ENCODE assay signal across 1 cellular context in genomic region chr6:38305995-38306681, GRCh38.
TF ChIP-seq lines count a peak whose summit lies in the region.

No MANE protein-coding gene starts in this region.

TF ChIP-seq in GM23338, 12 proteins besides CTCF, POLR2A, EP300 and RAD21 (continued from another document):
- no peak for TF ChIP-seq ZNF462 (CRISPR knock-in tag; IDR thresholded peaks at IDR 0.05)
- TF ChIP-seq EZH2 (IDR thresholded peaks at IDR 0.05; ENCODE audit: low read depth, unreplicated experiment): no peak
- TF ChIP-seq JUNB (IDR thresholded peaks at IDR 0.05; ENCODE audit: unreplicated experiment): no peak
- no peak for TF ChIP-seq NANOG (IDR thresholded peaks at IDR 0.05; ENCODE audit: borderline replicate concordance)
- no peak for TF ChIP-seq REST (IDR thresholded peaks at IDR 0.05; ENCODE audit: unreplicated experiment)
- TF ChIP-seq STAT1 (IDR thresholded peaks at IDR 0.05; ENCODE audit: unreplicated experiment): no peak
